ENCODE assay signal across 26 cellular contexts in genomic region chrX:113009005-113009404, GRCh38.
"Had no signal": no experiment of that assay in that cellular context is flagged by ENCODE, and none has a peak within 500 bp of the region (broad histone marks: within the 10 kb centered on the region; RNA-seq: fewer than 3 reads in every experiment).

No MANE protein-coding gene starts in this region.

- H3K4me1 Mint-ChIP-seq: endodermal cell; naive thymus-derived CD4-positive, alpha-beta T cell had no signal

- H3K4me3 ChIP-seq: coronary artery, esophagus squamous epithelium, gastrocnemius medialis, heart left ventricle, hepatocyte, left lung, lower lobe of right lung had no signal

- H2AFZ ChIP-seq: hepatocyte had no signal

- H3K27me3 Mint-ChIP-seq: effector memory CD8-positive, alpha-beta T cell; naive thymus-derived CD4-positive, alpha-beta T cell had no signal

- ATAC-seq: effector memory CD8-positive, alpha-beta T cell; esophagus mucosa; gastrocnemius medialis; heart left ventricle; left cardiac atrium; left lung; left ventricle myocardium superior; lower lobe of right lung; naive thymus-derived CD4-positive, alpha-beta T cell had no signal

- H3K4me1 ChIP-seq: esophagus squamous epithelium, gastrocnemius medialis, heart left ventricle, left lung, lower lobe of right lung had no signal

- H3K27ac ChIP-seq: coronary artery, epithelial cell of prostate, esophagus squamous epithelium, gastrocnemius medialis, heart left ventricle, hepatocyte, left lung, lower lobe of right lung had no signal

- H3K4me3 Mint-ChIP-seq: effector memory CD8-positive, alpha-beta T cell; endodermal cell; mesothelial cell of epicardium; naive thymus-derived CD4-positive, alpha-beta T cell had no signal

- H3K27me3 ChIP-seq: esophagus squamous epithelium, gastrocnemius medialis, heart left ventricle, hepatocyte, left lung had no signal

- H3K4me2 ChIP-seq: hepatocyte had no signal

- H3K27ac Mint-ChIP-seq: effector memory CD8-positive, alpha-beta T cell; endodermal cell; mesothelial cell of epicardium; naive thymus-derived CD4-positive, alpha-beta T cell had no signal

- H3K9me3 Mint-ChIP-seq: effector memory CD8-positive, alpha-beta T cell; endodermal cell; mesothelial cell of epicardium had no signal

- H3K36me3 Mint-ChIP-seq: mesothelial cell of epicardium; naive thymus-derived CD4-positive, alpha-beta T cell had no signal

- H3K9me3 ChIP-seq: esophagus squamous epithelium, gastrocnemius medialis, heart left ventricle, left lung, lower lobe of right lung had no signal

- H3K36me3 ChIP-seq: esophagus squamous epithelium, gastrocnemius medialis, heart left ventricle, left lung, lower lobe of right lung had no signal

- H3K79me2 ChIP-seq: hepatocyte had no signal

- FAIRE-seq: colon, endometrium, islet of Langerhans, keratinocyte had no signal

- DNase-seq: dermis blood vessel endothelial cell; effector CD8-positive, alpha-beta T cell; effector memory CD8-positive, alpha-beta T cell; endodermal cell; erythroblast; esophagus squamous epithelium; foreskin fibroblast; foreskin melanocyte; gastrocnemius medialis; heart left ventricle; hypothalamus; left cardiac atrium; left lung; left ventricle myocardium superior; lower lobe of right lung; mesenchymal stem cell had no signal
